In genomic region chrX:33968611-33969010, GRCh38 we compare ENCODE assay signal across 29 cellular contexts.
"Had no signal": no experiment of that assay in that cellular context is flagged by ENCODE, and none has a peak within 500 bp of the region (broad histone marks: within the 10 kb centered on the region; RNA-seq: fewer than 3 reads in every experiment).

No MANE protein-coding gene starts in this region.

- H3K4me3 Mint-ChIP-seq: natural killer cell; nephron; neural progenitor cell; stimulated activated memory B cell treated with anti-CD40 and anti-IgM and Interleukin-4, amounts not matched to agents 10 μg/mL and 1 μg/mL and 100 μg/mL, for 72 hours; stimulated activated naive CD8-positive, alpha-beta T cell treated with anti-CD3 and anti-CD28 coated beads, Interleukin-15, amount 100 ng/mL, for 72 hours; type B pancreatic cell had no signal

- H3K4me3 ChIP-seq: neural progenitor cell, ovary, psoas muscle, right lobe of liver, sigmoid colon, suprapubic skin, testis, tibial artery, transverse colon, upper lobe of right lung, uterus had no signal

- FAIRE-seq: small intestine had no signal

- H3K36me3 Mint-ChIP-seq: natural killer cell; neural progenitor cell; stimulated activated memory B cell treated with anti-CD40 and anti-IgM and Interleukin-4, amounts not matched to agents 10 μg/mL and 1 μg/mL and 100 μg/mL, for 72 hours; type B pancreatic cell had no signal

- H3K27ac ChIP-seq: neural progenitor cell, ovary, parathyroid adenoma, psoas muscle, right lobe of liver, sigmoid colon, suprapubic skin, testis, tibial artery, transverse colon, upper lobe of right lung, uterus had no signal

- H3K4me1 Mint-ChIP-seq: natural killer cell; nephron; neural progenitor cell; stimulated activated memory B cell treated with anti-CD40 and anti-IgM and Interleukin-4, amounts not matched to agents 10 μg/mL and 1 μg/mL and 100 μg/mL, for 72 hours; stimulated activated naive CD8-positive, alpha-beta T cell treated with anti-CD3 and anti-CD28 coated beads, Interleukin-15, amount 100 ng/mL, for 72 hours had no signal

- H3K27ac Mint-ChIP-seq: natural killer cell; nephron; neural progenitor cell; progenitor cell of endocrine pancreas; stimulated activated memory B cell treated with anti-CD40 and anti-IgM and Interleukin-4, amounts not matched to agents 10 μg/mL and 1 μg/mL and 100 μg/mL, for 72 hours; stimulated activated naive CD8-positive, alpha-beta T cell treated with anti-CD3 and anti-CD28 coated beads, Interleukin-15, amount 100 ng/mL, for 72 hours; type B pancreatic cell had no signal

- H3K27me3 Mint-ChIP-seq: progenitor cell of endocrine pancreas; stimulated activated memory B cell treated with anti-CD40 and anti-IgM and Interleukin-4, amounts not matched to agents 10 μg/mL and 1 μg/mL and 100 μg/mL, for 72 hours; stimulated activated naive CD8-positive, alpha-beta T cell treated with anti-CD3 and anti-CD28 coated beads, Interleukin-15, amount 100 ng/mL, for 72 hours had no signal

- H3K4me1 ChIP-seq: neural progenitor cell, parathyroid adenoma, right lobe of liver, sigmoid colon, suprapubic skin, testis, tibial artery, transverse colon, upper lobe of right lung, uterus had no signal

- H3K9me3 ChIP-seq: ovary, psoas muscle, right lobe of liver, sigmoid colon, suprapubic skin, testis, tibial artery, transverse colon, upper lobe of right lung, uterus had no signal

- H3K9me3 Mint-ChIP-seq: nephron; stimulated activated memory B cell treated with anti-CD40 and anti-IgM and Interleukin-4, amounts not matched to agents 10 μg/mL and 1 μg/mL and 100 μg/mL, for 72 hours; stimulated activated naive CD8-positive, alpha-beta T cell treated with anti-CD3 and anti-CD28 coated beads, Interleukin-15, amount 100 ng/mL, for 72 hours; type B pancreatic cell had no signal

- H3K9ac ChIP-seq: neural progenitor cell, parathyroid adenoma had no signal

- H3K36me3 ChIP-seq: neural progenitor cell, ovary, right lobe of liver, sigmoid colon, suprapubic skin, tibial artery, transverse colon, upper lobe of right lung, uterus had no signal

- H3K27me3 ChIP-seq: neural progenitor cell, ovary, right lobe of liver, sigmoid colon, suprapubic skin, testis, tibial artery, transverse colon, upper lobe of right lung, uterus had no signal

- ATAC-seq: natural killer cell; psoas muscle; right cardiac atrium; stimulated activated memory B cell treated with anti-CD40 and anti-IgM and Interleukin-4, amounts not matched to agents 10 μg/mL and 1 μg/mL and 100 μg/mL, for 72 hours; stimulated activated naive CD8-positive, alpha-beta T cell treated with anti-CD3 and anti-CD28 coated beads, Interleukin-15, amount 100 ng/mL, for 72 hours; stimulated activated naive CD8-positive, alpha-beta T cell treated with anti-CD3 and anti-CD28 coated beads, Interleukin-15, Interleukin-2, amounts not matched to agents 100 U/mL and 50 U/mL, for 24 hours; upper lobe of right lung had no signal

- DNase-seq: natural killer cell; occipital lobe; ovary; psoas muscle; right cardiac atrium; right lobe of liver; sigmoid colon; small intestine; stimulated activated CD4-positive, alpha-beta T cell treated with anti-CD3 and anti-CD28 coated beads, Interleukin-12 subunit alpha, Interleukin-12 subunit beta, amount 100 ng/mL, for 4 hours; stimulated activated CD4-positive, alpha-beta T cell treated with anti-CD3 and anti-CD28 coated beads, Interleukin-1b, Interleukin-23, amount 100 ng/mL, for 48 hours; stimulated activated CD4-positive, alpha-beta T cell treated with anti-CD3 and anti-CD28 coated beads, Interleukin-4, amount 100 ng/mL, for 1 hour; stimulated activated CD4-positive, alpha-beta T cell treated with anti-CD3 and anti-CD28 coated beads, Interleukin-4, amount 100 ng/mL, for 4 hours; stimulated activated CD8-positive, alpha-beta memory T cell treated with anti-CD3 and anti-CD28 coated beads, Interleukin-4, amount 100 ng/mL, for 48 hours; stimulated activated naive CD4-positive, alpha-beta T cell; stimulated activated naive CD8-positive, alpha-beta T cell treated with anti-CD3 and anti-CD28 coated beads, Interleukin-15, amount 100 ng/mL, for 72 hours; stimulated activated naive CD8-positive, alpha-beta T cell treated with anti-CD3 and anti-CD28 coated beads, Interleukin-15, Interleukin-2, amounts not matched to agents 100 U/mL and 50 U/mL, for 24 hours; substantia nigra; testis; tibial artery; transverse colon; upper lobe of right lung; uterus had no signal
